In the genomic region with DNA sequence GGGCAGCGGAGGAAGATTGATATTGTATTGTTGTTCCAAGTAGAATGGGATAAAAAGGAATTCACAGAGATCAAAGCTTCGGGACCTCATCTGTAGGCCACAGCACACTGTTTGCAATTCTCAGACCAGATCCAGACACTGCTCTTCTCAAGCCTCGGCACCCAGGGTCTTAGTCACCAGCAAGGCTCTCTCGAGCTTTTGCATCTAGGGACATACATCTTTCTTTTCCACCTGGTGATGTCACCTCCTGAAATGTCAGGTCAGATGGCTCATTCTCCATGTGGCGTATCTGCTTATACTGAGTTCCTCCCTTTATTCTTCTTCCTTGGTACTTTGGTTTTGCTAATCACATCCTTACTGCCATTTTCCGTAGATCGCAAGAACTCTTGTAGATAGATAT, we compare ENCODE assay signal across 2 cellular contexts.
TF ChIP-seq lines count a peak whose summit lies in the region.

No MANE protein-coding gene starts in this region.

TF ChIP-seq in HepG2, 621 proteins besides CTCF, POLR2A, EP300 and RAD21:
- TF ChIP-seq EZH2 (conservative IDR thresholded peaks at IDR 0.05; ENCODE audit: low read depth, low read length) = 0 out of 2 replicates have a peak, but pooled peaks have one; percentile 48
- no peak for TF ChIP-seq DR1 (CRISPR knock-in tag; IDR thresholded peaks at IDR 0.05)
- TF ChIP-seq RFX5 (IDR thresholded peaks at IDR 0.05; ENCODE audit: low read depth, low read length) = no peak
- TF ChIP-seq SATB2 (CRISPR knock-in tag; IDR thresholded peaks at IDR 0.05) = no peak

TF ChIP-seq in H1, 55 proteins besides CTCF, POLR2A, EP300 and RAD21:
- TF ChIP-seq SAP30 (IDR thresholded peaks at IDR 0.05; ENCODE audit: insufficient read depth, insufficient replicate concordance, low read length) (no peak), JUN (IDR thresholded peaks at IDR 0.05; ENCODE audit: low read depth, low read length) (no peak), FOSL1 (IDR thresholded peaks at IDR 0.05; ENCODE audit: insufficient read depth, low read depth, low read length) (no peak), SP1 (IDR thresholded peaks at IDR 0.05; ENCODE audit: low read depth, low read length) (no peak), POLR2AphosphoS5 (IDR thresholded peaks at IDR 0.05; ENCODE audit: low read depth, low read length) (no peak), CEBPB (IDR thresholded peaks at IDR 0.05; ENCODE audit: low read depth, low read length) (no peak), CREB1 (IDR thresholded peaks at IDR 0.05) (no peak)
- TF ChIP-seq, protein P1, sequence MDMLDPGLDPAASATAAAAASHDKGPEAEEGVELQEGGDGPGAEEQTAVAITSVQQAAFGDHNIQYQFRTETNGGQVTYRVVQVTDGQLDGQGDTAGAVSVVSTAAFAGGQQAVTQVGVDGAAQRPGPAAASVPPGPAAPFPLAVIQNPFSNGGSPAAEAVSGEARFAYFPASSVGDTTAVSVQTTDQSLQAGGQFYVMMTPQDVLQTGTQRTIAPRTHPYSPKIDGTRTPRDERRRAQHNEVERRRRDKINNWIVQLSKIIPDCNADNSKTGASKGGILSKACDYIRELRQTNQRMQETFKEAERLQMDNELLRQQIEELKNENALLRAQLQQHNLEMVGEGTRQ (IDR thresholded peaks at IDR 0.05; ENCODE audit: low read length) = no peak
